ENCODE assay signal across 1 cellular context in the genomic region with DNA sequence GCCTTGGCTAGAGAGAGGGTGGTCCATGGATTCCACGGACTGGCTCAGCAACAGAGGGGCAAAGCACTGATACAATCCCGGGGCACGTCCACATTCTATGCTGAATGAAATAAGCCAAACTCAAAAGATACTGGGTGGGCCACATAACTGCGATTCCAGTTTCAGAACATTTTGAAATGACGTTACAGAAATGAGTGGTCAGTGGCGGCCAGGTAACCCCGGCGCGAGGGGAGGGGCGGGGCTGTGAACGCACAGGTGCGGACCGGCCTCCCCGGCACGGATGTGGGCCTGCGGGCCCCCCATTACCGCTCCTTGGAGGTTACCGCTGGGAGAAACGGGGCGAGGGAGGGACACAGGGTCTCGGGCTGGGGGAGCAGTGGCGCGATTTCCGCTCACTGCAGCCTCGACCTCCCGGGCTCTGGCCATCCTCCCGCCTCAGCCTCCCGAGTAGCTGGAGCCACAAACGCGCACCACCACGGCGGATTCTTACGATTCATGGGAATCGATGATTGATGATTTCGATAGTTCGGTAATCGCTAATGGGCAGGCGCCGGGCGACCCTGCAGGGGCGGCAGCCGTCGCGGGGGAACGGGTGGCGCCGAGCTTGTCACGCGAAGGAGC.
TF ChIP-seq lines count a peak whose summit lies in the region.

No MANE protein-coding gene starts in this region.

TF ChIP-seq in WTC11, 78 proteins besides CTCF, POLR2A, EP300 and RAD21 (continued from another document):
- TF ChIP-seq, protein P1, sequence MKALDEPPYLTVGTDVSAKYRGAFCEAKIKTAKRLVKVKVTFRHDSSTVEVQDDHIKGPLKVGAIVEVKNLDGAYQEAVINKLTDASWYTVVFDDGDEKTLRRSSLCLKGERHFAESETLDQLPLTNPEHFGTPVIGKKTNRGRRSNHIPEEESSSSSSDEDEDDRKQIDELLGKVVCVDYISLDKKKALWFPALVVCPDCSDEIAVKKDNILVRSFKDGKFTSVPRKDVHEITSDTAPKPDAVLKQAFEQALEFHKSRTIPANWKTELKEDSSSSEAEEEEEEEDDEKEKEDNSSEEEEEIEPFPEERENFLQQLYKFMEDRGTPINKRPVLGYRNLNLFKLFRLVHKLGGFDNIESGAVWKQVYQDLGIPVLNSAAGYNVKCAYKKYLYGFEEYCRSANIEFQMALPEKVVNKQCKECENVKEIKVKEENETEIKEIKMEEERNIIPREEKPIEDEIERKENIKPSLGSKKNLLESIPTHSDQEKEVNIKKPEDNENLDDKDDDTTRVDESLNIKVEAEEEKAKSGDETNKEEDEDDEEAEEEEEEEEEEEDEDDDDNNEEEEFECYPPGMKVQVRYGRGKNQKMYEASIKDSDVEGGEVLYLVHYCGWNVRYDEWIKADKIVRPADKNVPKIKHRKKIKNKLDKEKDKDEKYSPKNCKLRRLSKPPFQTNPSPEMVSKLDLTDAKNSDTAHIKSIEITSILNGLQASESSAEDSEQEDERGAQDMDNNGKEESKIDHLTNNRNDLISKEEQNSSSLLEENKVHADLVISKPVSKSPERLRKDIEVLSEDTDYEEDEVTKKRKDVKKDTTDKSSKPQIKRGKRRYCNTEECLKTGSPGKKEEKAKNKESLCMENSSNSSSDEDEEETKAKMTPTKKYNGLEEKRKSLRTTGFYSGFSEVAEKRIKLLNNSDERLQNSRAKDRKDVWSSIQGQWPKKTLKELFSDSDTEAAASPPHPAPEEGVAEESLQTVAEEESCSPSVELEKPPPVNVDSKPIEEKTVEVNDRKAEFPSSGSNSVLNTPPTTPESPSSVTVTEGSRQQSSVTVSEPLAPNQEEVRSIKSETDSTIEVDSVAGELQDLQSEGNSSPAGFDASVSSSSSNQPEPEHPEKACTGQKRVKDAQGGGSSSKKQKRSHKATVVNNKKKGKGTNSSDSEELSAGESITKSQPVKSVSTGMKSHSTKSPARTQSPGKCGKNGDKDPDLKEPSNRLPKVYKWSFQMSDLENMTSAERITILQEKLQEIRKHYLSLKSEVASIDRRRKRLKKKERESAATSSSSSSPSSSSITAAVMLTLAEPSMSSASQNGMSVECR (CRISPR knock-in tag; IDR thresholded peaks at IDR 0.05; ENCODE audit: borderline replicate concordance) = peak; percentile 64
- TF ChIP-seq, protein P2, sequence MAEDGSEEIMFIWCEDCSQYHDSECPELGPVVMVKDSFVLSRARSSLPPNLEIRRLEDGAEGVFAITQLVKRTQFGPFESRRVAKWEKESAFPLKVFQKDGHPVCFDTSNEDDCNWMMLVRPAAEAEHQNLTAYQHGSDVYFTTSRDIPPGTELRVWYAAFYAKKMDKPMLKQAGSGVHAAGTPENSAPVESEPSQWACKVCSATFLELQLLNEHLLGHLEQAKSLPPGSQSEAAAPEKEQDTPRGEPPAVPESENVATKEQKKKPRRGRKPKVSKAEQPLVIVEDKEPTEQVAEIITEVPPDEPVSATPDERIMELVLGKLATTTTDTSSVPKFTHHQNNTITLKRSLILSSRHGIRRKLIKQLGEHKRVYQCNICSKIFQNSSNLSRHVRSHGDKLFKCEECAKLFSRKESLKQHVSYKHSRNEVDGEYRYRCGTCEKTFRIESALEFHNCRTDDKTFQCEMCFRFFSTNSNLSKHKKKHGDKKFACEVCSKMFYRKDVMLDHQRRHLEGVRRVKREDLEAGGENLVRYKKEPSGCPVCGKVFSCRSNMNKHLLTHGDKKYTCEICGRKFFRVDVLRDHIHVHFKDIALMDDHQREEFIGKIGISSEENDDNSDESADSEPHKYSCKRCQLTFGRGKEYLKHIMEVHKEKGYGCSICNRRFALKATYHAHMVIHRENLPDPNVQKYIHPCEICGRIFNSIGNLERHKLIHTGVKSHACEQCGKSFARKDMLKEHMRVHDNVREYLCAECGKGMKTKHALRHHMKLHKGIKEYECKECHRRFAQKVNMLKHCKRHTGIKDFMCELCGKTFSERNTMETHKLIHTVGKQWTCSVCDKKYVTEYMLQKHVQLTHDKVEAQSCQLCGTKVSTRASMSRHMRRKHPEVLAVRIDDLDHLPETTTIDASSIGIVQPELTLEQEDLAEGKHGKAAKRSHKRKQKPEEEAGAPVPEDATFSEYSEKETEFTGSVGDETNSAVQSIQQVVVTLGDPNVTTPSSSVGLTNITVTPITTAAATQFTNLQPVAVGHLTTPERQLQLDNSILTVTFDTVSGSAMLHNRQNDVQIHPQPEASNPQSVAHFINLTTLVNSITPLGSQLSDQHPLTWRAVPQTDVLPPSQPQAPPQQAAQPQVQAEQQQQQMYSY (CRISPR knock-in tag; IDR thresholded peaks at IDR 0.05) = no peak
- peak; percentile 70; the same call in 1 of the 2 replicates for TF ChIP-seq ZNF219 (CRISPR knock-in tag; IDR thresholded peaks at IDR 0.05; ENCODE audit: borderline replicate concordance)
